ENCODE assay signal across 7 cellular contexts in the genomic region with DNA sequence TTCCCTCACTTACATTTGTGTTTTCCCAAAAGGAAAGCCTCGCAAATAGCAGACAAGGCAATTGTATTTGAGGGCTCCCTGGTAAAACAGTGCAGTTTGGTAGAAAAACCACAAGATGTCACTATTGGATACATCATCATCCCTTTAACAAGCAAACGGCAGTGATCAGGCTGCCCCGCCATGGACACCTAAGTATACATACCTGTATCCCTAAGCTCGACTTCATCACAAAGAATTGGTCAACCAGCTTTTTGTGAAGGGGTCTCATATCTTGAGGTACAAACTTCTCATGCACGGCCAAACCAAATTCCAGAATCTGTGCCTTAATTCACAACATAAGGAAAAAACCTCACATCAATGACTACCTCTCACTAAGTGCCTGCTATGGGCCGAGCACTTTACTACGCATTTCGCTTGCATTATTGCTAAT.
DNase-seq lines count a peak whose midpoint lies in the region; ATAC-seq and TF ChIP-seq lines count a peak whose summit lies in the region.

No MANE protein-coding gene starts in this region.

- ATAC-seq in HG03469 (IDR thresholded peaks at IDR 0.05; ENCODE audit: unreplicated experiment) = peak; percentile 89
- ATAC-seq in activated T-helper 17 cell treated with anti-CD3 and anti-CD28 coated beads, Interleukin-2, amount 50 U/mL, for 72 hours (replicated peaks) = peak; percentile 66

- H3K4me3 Mint-ChIP-seq in activated T-helper 17 cell treated with anti-CD3 and anti-CD28 coated beads, Interleukin-2, amount 50 U/mL, for 72 hours = no peak overlapping the region
- H3K4me3 Mint-ChIP-seq in glutamatergic neuron (ENCODE audit: unreplicated experiment) = no peak overlapping the region

- DNase-seq in ELF-1 (ENCODE audit: low read depth, low spot score) (peak; percentile 73), GM20000 (ENCODE audit: low spot score) (peak; percentile 67), NCI-H524 treated with DMSO at 0.1 percent for 48 hours (lab: John Stamatoyannopoulos, UW) (peak; percentile 35), glutamatergic neuron (peak; percentile 40), putamen (ENCODE audit: low spot score) (peak; percentile 78)

- no peaks in the 10 kb centered on the region for H3K4me1 Mint-ChIP-seq in activated T-helper 17 cell treated with anti-CD3 and anti-CD28 coated beads, Interleukin-2, amount 50 U/mL, for 72 hours
- peaks cover 2% of the 10 kb centered on the region for H3K4me1 Mint-ChIP-seq in glutamatergic neuron (ENCODE audit: low read depth, unreplicated experiment)

- no peaks in the 10 kb centered on the region for H3K9me3 Mint-ChIP-seq in activated T-helper 17 cell treated with anti-CD3 and anti-CD28 coated beads, Interleukin-2, amount 50 U/mL, for 72 hours
- no peaks in the 10 kb centered on the region for H3K9me3 Mint-ChIP-seq in glutamatergic neuron (ENCODE audit: unreplicated experiment)

- TF ChIP-seq CTCF in GM20000 (IDR thresholded peaks at IDR 0.05; ENCODE audit: extremely low read depth, missing control alignments) (peak; percentile 52), glutamatergic neuron (IDR thresholded peaks at IDR 0.05; ENCODE audit: partially characterized antibody, unreplicated experiment) (peak; percentile 67)

- H3K27me3 Mint-ChIP-seq in activated T-helper 17 cell treated with anti-CD3 and anti-CD28 coated beads, Interleukin-2, amount 50 U/mL, for 72 hours = peaks cover 4% of the 10 kb centered on the region
- H3K27me3 Mint-ChIP-seq in glutamatergic neuron (ENCODE audit: unreplicated experiment) = peaks cover 2% of the 10 kb centered on the region

- no peak overlapping the region for H3K27ac Mint-ChIP-seq in activated T-helper 17 cell treated with anti-CD3 and anti-CD28 coated beads, Interleukin-2, amount 50 U/mL, for 72 hours
- no peak overlapping the region for H3K27ac Mint-ChIP-seq in glutamatergic neuron (ENCODE audit: unreplicated experiment)

- H3K36me3 Mint-ChIP-seq in activated T-helper 17 cell treated with anti-CD3 and anti-CD28 coated beads, Interleukin-2, amount 50 U/mL, for 72 hours (ENCODE audit: low read depth) = no peaks in the 10 kb centered on the region
- no peaks in the 10 kb centered on the region for H3K36me3 Mint-ChIP-seq in glutamatergic neuron (ENCODE audit: unreplicated experiment)

Comparison
In these comparisons a context has a peak if more than half of its experiments do, and no peak if none do; other contexts are left out.
1. Peak in every context shown above with its lines: DNase-seq and ATAC-seq.